ENCODE assay signal across 31 cellular contexts in genomic region chr15:82060817-82061216, GRCh38.
"Had no signal": no experiment of that assay in that cellular context is flagged by ENCODE, and none has a peak within 500 bp of the region (broad histone marks: within the 10 kb centered on the region; RNA-seq: fewer than 3 reads in every experiment).

No MANE protein-coding gene starts in this region.

- H3K4me1 Mint-ChIP-seq: central memory CD8-positive, alpha-beta T cell had no signal

- H3K79me2 ChIP-seq: hepatocyte had no signal

- H3K4me2 ChIP-seq: hepatocyte had no signal

- H3K27ac Mint-ChIP-seq: activated CD4-positive, alpha-beta memory T cell treated with anti-CD3 and anti-CD28 coated beads for 36 hours; activated naive CD8-positive, alpha-beta T cell; activated T-cell treated with anti-CD3 and anti-CD28 coated beads, Interleukin-2, amount 50 U/mL, for 24 hours; activated T-cell treated with anti-CD3 and anti-CD28 coated beads, Interleukin-2, amount 50 U/mL, for 72 hours; effector memory CD8-positive, alpha-beta T cell had no signal

- H2AFZ ChIP-seq: hepatocyte had no signal

- H3K27ac ChIP-seq: brain microvascular endothelial cell, epithelial cell of prostate, esophagus squamous epithelium, gastroesophageal sphincter, heart right ventricle, hepatocyte had no signal

- ATAC-seq: activated T-cell treated with anti-CD3 and anti-CD28 coated beads, Interleukin-2, amount 50 U/mL, for 72 hours; effector memory CD8-positive, alpha-beta T cell; gastroesophageal sphincter; heart right ventricle had no signal

- H3K4me3 Mint-ChIP-seq: activated CD4-positive, alpha-beta memory T cell treated with anti-CD3 and anti-CD28 coated beads for 36 hours; activated naive CD8-positive, alpha-beta T cell; activated T-cell treated with anti-CD3 and anti-CD28 coated beads, Interleukin-2, amount 50 U/mL, for 24 hours; activated T-cell treated with anti-CD3 and anti-CD28 coated beads, Interleukin-2, amount 50 U/mL, for 72 hours; central memory CD8-positive, alpha-beta T cell; effector memory CD8-positive, alpha-beta T cell had no signal

- H3K9me3 Mint-ChIP-seq: activated CD4-positive, alpha-beta memory T cell treated with anti-CD3 and anti-CD28 coated beads for 36 hours; activated T-cell treated with anti-CD3 and anti-CD28 coated beads, Interleukin-2, amount 50 U/mL, for 24 hours; activated T-cell treated with anti-CD3 and anti-CD28 coated beads, Interleukin-2, amount 50 U/mL, for 72 hours; central memory CD8-positive, alpha-beta T cell; effector memory CD8-positive, alpha-beta T cell had no signal

- H3K36me3 Mint-ChIP-seq: activated CD4-positive, alpha-beta memory T cell treated with anti-CD3 and anti-CD28 coated beads for 36 hours; activated naive CD8-positive, alpha-beta T cell had no signal

- H3K9me3 ChIP-seq: esophagus squamous epithelium, gastroesophageal sphincter, heart right ventricle had no signal

- DNase-seq: activated CD4-positive, alpha-beta memory T cell treated with anti-CD3 and anti-CD28 coated beads for 36 hours; activated CD4-positive, alpha-beta T cell treated with anti-CD3 and anti-CD28 coated beads for 1 hour; activated CD4-positive, alpha-beta T cell treated with anti-CD3 and anti-CD28 coated beads for 4 hours; activated CD4-positive, alpha-beta T cell treated with anti-CD3 and anti-CD28 coated beads, Interleukin-2, amount 50 U/mL, for 1 hour; activated CD8-positive, alpha-beta memory T cell treated with anti-CD3 and anti-CD28 coated beads, Interleukin-2, amount 50 U/mL, for 48 hours; activated gamma-delta T cell treated with Interleukin-2 at 50 U/mL for 16 hours; activated naive CD4-positive, alpha-beta T cell treated with anti-CD3 and anti-CD28 coated beads, Interleukin-2, amount 50 U/mL, for 16 hours; activated naive CD4-positive, alpha-beta T cell treated with Interleukin-2 at 50 U/mL for 16 hours; activated T-cell treated with anti-CD3 and anti-CD28 coated beads for 4 hours; activated T-cell treated with anti-CD3 and anti-CD28 coated beads, Interleukin-2, amount 50 U/mL, for 24 hours; activated T-cell treated with anti-CD3 and anti-CD28 coated beads, Interleukin-2, amount 50 U/mL, for 72 hours; amniotic stem cell; anterior cingulate cortex; brain microvascular endothelial cell; cortex of kidney; dermis blood vessel endothelial cell; effector CD4-positive, alpha-beta T cell; effector memory CD8-positive, alpha-beta T cell; esophagus squamous epithelium; foreskin melanocyte; heart right ventricle; T-helper 2 cell had no signal

- H3K4me1 ChIP-seq: gastroesophageal sphincter had no signal

- FAIRE-seq: astrocyte, bronchial epithelial cell, colon, endothelial cell of umbilical vein had no signal

- H3K4me3 ChIP-seq: esophagus squamous epithelium, gastroesophageal sphincter, heart right ventricle, hepatocyte had no signal

- H3K36me3 ChIP-seq: brain microvascular endothelial cell, esophagus squamous epithelium, gastroesophageal sphincter, heart right ventricle had no signal
